1 cellular context compared by ENCODE assay signal in the genomic region with DNA sequence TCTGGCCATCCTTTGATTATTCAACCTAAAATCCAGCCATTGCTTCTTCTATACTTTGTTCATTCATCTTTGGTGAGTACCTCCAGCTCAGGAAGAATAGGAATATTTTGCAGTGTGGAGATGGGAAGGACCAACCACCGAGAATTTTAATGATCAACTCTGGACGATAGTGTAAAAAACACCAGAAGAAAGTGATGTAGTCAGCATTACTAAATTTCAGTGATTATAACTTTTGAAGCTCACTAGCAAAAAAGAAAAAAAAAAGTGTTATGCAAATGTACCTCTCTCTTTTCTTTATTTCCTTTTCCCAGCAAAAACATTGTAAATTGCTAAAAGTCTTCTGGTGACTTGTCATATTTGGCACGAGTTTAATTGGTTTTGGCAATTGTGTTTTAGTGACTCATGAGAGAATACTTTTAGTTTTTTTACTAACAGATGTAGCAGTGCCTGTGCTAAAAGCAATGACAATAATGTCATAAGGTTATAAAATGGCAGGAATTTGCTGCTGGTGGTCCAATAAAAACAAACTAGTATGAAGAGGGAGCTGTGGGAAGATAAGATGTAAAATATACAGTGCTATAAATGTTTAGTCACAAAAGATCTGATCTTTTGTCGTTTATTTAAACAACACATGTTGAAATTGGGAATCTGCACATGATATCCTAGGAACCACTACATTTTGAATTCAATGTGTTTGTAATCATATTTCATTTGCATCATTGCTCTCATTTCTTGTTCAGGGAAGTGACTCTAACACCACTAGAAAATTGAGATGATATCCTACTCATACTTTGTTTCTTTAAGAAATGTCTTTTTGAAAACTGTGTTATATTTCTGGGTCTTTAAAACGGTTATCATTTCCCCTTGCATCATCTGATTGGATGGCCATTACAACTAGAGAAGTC.
TF ChIP-seq lines count a peak whose summit lies in the region.

No MANE protein-coding gene starts in this region.

TF ChIP-seq in GM23338, 12 proteins besides CTCF, POLR2A, EP300 and RAD21 (continued from another document):
- TF ChIP-seq, protein P1, sequence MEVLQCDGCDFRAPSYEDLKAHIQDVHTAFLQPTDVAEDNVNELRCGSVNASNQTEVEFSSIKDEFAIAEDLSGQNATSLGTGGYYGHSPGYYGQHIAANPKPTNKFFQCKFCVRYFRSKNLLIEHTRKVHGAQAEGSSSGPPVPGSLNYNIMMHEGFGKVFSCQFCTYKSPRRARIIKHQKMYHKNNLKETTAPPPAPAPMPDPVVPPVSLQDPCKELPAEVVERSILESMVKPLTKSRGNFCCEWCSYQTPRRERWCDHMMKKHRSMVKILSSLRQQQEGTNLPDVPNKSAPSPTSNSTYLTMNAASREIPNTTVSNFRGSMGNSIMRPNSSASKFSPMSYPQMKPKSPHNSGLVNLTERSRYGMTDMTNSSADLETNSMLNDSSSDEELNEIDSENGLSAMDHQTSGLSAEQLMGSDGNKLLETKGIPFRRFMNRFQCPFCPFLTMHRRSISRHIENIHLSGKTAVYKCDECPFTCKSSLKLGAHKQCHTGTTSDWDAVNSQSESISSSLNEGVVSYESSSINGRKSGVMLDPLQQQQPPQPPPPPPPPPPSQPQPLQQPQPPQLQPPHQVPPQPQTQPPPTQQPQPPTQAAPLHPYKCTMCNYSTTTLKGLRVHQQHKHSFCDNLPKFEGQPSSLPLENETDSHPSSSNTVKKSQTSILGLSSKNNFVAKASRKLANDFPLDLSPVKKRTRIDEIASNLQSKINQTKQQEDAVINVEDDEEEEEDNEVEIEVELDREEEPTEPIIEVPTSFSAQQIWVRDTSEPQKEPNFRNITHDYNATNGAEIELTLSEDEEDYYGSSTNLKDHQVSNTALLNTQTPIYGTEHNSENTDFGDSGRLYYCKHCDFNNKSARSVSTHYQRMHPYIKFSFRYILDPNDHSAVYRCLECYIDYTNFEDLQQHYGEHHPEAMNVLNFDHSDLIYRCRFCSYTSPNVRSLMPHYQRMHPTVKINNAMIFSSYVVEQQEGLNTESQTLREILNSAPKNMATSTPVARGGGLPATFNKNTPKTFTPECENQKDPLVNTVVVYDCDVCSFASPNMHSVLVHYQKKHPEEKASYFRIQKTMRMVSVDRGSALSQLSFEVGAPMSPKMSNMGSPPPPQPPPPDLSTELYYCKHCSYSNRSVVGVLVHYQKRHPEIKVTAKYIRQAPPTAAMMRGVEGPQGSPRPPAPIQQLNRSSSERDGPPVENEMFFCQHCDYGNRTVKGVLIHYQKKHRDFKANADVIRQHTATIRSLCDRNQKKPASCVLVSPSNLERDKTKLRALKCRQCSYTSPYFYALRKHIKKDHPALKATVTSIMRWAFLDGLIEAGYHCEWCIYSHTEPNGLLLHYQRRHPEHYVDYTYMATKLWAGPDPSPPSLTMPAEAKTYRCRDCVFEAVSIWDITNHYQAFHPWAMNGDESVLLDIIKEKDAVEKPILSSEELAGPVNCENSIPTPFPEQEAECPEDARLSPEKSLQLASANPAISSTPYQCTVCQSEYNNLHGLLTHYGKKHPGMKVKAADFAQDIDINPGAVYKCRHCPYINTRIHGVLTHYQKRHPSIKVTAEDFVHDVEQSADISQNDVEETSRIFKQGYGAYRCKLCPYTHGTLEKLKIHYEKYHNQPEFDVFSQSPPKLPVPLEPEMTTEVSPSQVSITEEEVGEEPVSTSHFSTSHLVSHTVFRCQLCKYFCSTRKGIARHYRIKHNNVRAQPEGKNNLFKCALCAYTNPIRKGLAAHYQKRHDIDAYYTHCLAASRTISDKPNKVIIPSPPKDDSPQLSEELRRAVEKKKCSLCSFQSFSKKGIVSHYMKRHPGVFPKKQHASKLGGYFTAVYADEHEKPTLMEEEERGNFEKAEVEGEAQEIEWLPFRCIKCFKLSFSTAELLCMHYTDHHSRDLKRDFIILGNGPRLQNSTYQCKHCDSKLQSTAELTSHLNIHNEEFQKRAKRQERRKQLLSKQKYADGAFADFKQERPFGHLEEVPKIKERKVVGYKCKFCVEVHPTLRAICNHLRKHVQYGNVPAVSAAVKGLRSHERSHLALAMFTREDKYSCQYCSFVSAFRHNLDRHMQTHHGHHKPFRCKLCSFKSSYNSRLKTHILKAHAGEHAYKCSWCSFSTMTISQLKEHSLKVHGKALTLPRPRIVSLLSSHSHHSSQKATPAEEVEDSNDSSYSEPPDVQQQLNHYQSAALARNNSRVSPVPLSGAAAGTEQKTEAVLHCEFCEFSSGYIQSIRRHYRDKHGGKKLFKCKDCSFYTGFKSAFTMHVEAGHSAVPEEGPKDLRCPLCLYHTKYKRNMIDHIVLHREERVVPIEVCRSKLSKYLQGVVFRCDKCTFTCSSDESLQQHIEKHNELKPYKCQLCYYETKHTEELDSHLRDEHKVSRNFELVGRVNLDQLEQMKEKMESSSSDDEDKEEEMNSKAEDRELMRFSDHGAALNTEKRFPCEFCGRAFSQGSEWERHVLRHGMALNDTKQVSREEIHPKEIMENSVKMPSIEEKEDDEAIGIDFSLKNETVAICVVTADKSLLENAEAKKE (CRISPR knock-in tag; IDR thresholded peaks at IDR 0.05), result no peak
- no peak for TF ChIP-seq STAT1 (IDR thresholded peaks at IDR 0.05; ENCODE audit: unreplicated experiment)
- no peak for TF ChIP-seq EZH2phosphoT487 (IDR thresholded peaks at IDR 0.05; ENCODE audit: unreplicated experiment)
- no peak for TF ChIP-seq ZNF114 (CRISPR knock-in tag; IDR thresholded peaks at IDR 0.05)
